11 cellular contexts compared by ENCODE assay signal in genomic region chr22:50012201-50013181, GRCh38. TPM values are rescaled to one million over a fixed set of nuclear protein-coding genes. Genes with fewer than 3 reads are reported as not detected.
DNase-seq lines count a peak whose midpoint lies in the region; ATAC-seq and TF ChIP-seq lines count a peak whose summit lies in the region.
"Had no signal": no experiment of that assay in that cellular context is flagged by ENCODE, and none has a peak within 500 bp of the region (broad histone marks: within the 10 kb centered on the region; RNA-seq: fewer than 3 reads in every experiment).

Gene IL17REL, minus strand, starts transcription at chr22:50012765. Its CDS starts 119 bp downstream, at chr22:50012646.

- WGBS in esophagus squamous epithelium, 2 donors = 58 to 75% methylated on average over 4 to 17 of the region's 30 CpGs

- peak within 1 kb of the TSS; percentile 51 for H3K4me3 Mint-ChIP-seq in CD4-positive, alpha-beta T cell
- H3K4me3 Mint-ChIP-seq in nephron progenitor cell = peak within 1 kb of the TSS; percentile 57
- H3K4me3 Mint-ChIP-seq: activated CD8-positive, alpha-beta memory T cell treated with anti-CD3 and anti-CD28 coated beads, Interleukin-2, amount 10 ng/mL, durations not matched to agents 7 days and 5 days had no signal

- ATAC-seq in CD4-positive, alpha-beta T cell (ENCODE audit: poor library complexity) = no peak
- ATAC-seq: activated CD8-positive, alpha-beta memory T cell treated with anti-CD3 and anti-CD28 coated beads, Interleukin-2, amount 10 ng/mL, durations not matched to agents 7 days and 5 days had no signal

- no peak within 1 kb of the TSS for H2AFZ ChIP-seq in OCI-LY7 (ENCODE audit: low read length)

- no peak within 1 kb of the TSS for H3K4me2 ChIP-seq in OCI-LY7 (ENCODE audit: low read length)

- no peaks in the 10 kb centered on the region for H3K9me3 Mint-ChIP-seq in CD4-positive, alpha-beta T cell
- H3K9me3 Mint-ChIP-seq in nephron progenitor cell = no peaks in the 10 kb centered on the region

- no peak within 1 kb of the TSS for H3K27ac Mint-ChIP-seq in CD4-positive, alpha-beta T cell
- H3K27ac Mint-ChIP-seq in nephron progenitor cell = no peak within 1 kb of the TSS
- H3K27ac Mint-ChIP-seq: activated CD8-positive, alpha-beta memory T cell treated with anti-CD3 and anti-CD28 coated beads, Interleukin-2, amount 10 ng/mL, durations not matched to agents 7 days and 5 days had no signal

- BruUV-seq in OCI-LY7 (replicated peaks; lab: Mats Ljungman, UMichigan) = no TSS peak

- CTCF ChIA-PET in CD4-positive, alpha-beta T cell (lab: Charles Lee) = interaction anchor here (1.1 kb wide), 1 partner anchor 18 kb away, joined by 3 read pairs; no protein-coding TSS in a partner anchor
- CTCF ChIA-PET in HEK293 (lab: Yijun Ruan, JAX) (no interaction called here), OCI-LY7 (lab: Charles Lee; ENCODE audit: unreplicated experiment) (no interaction called here)

- no peak for TF ChIP-seq CTCF in CD4-positive, alpha-beta T cell (IDR thresholded peaks at IDR 0.05)
- no peak for TF ChIP-seq CTCF in HEK293 (tag by site-specific recombination; IDR thresholded peaks at IDR 0.05)
- TF ChIP-seq CTCF in nephron progenitor cell (IDR thresholded peaks at IDR 0.05) = no peak
- no peak for TF ChIP-seq CTCF in esophagus squamous epithelium (IDR thresholded peaks at IDR 0.05)
- no peak for TF ChIP-seq CTCF in OCI-LY7 (conservative IDR thresholded peaks at IDR 0.05; ENCODE audit: low read length)

- H3K79me2 ChIP-seq in OCI-LY7 (ENCODE audit: insufficient read depth, low read depth, low read length) = no peaks in the 10 kb centered on the region

- no peaks in the 10 kb centered on the region for H3K9me3 ChIP-seq in CD4-positive, alpha-beta T cell (ENCODE audit: control insufficient read depth, low read length)
- H3K9me3 ChIP-seq in HEK293 (ENCODE audit: control insufficient read depth, insufficient read depth, low read depth, low read length) (no peaks in the 10 kb centered on the region), esophagus squamous epithelium (no peaks in the 10 kb centered on the region), OCI-LY7 (ENCODE audit: low read length) (no peaks in the 10 kb centered on the region)

- H3K4me3 ChIP-seq in HEK293 (ENCODE audit: low read depth, low read length) (no peak within 1 kb of the TSS), esophagus squamous epithelium (no peak within 1 kb of the TSS), OCI-LY7 (ENCODE audit: low read depth, low read length, poor library complexity, severe bottlenecking) (no peak within 1 kb of the TSS)

- H3K36me3 ChIP-seq in HEK293 (ENCODE audit: control insufficient read depth in 2 of 2, insufficient read depth in 1 of 2, low read length in 2 of 2) = no peaks in the 10 kb centered on the region
- no peaks in the 10 kb centered on the region for H3K36me3 ChIP-seq in esophagus squamous epithelium
- H3K36me3 ChIP-seq in OCI-LY7 (ENCODE audit: insufficient read depth, low read length) = no peaks in the 10 kb centered on the region

- no peaks in the 10 kb centered on the region for H3K9me2 ChIP-seq in OCI-LY7 (ENCODE audit: insufficient read depth, low read length)

- POLR2A ChIA-PET in CD4-positive, alpha-beta T cell (lab: Charles Lee) = no interaction called here
- POLR2A ChIA-PET in HEK293 (lab: Yijun Ruan, JAX) (interaction anchor here (1.0 kb wide), 1 partner anchor 9 kb away, joined by 3 read pairs; no protein-coding TSS in a partner anchor), OCI-LY7 (lab: Charles Lee) (no interaction called here)

- intact Hi-C loops in CD4-positive, alpha-beta T cell (cut with DNase I, micrococcal nuclease) = no loop called here
- intact Hi-C loops in esophagus squamous epithelium (cut with DNase I) = no loop called here
- intact Hi-C loops in OCI-LY7 (cut with micrococcal nuclease; ENCODE audit: unreplicated experiment) = no loop called here

- H3K4me1 ChIP-seq in HEK293 (ENCODE audit: control insufficient read depth, insufficient read depth, low read length) (no peaks in the 10 kb centered on the region), esophagus squamous epithelium (peaks cover 14 to 32% (median 19%) of the 10 kb centered on the region in 3 donors), OCI-LY7 (ENCODE audit: insufficient read depth, low read length, poor library complexity, severe bottlenecking) (peaks cover 7% of the 10 kb centered on the region)

- H3K4me1 Mint-ChIP-seq in CD4-positive, alpha-beta T cell (ENCODE audit: low read depth) = peaks cover 12% of the 10 kb centered on the region
- peaks cover 7% of the 10 kb centered on the region for H3K4me1 Mint-ChIP-seq in nephron progenitor cell

- no peak within 1 kb of the TSS for H3K27ac ChIP-seq in CD4-positive, alpha-beta T cell (ENCODE audit: low read depth, low read length)
- H3K27ac ChIP-seq in HEK293 (ENCODE audit: extremely low read depth, low read depth, low read length) = no peak within 1 kb of the TSS
- no peak within 1 kb of the TSS for H3K27ac ChIP-seq in esophagus squamous epithelium
- no peak within 1 kb of the TSS for H3K27ac ChIP-seq in OCI-LY7 (ENCODE audit: low read depth, low read length, poor library complexity, severe bottlenecking)

- H4K20me1 ChIP-seq in OCI-LY7 (ENCODE audit: insufficient read depth, low read length) = no peaks in the 10 kb centered on the region

- no peaks in the 10 kb centered on the region for H3K36me3 Mint-ChIP-seq in CD4-positive, alpha-beta T cell (ENCODE audit: low read depth)
- H3K36me3 Mint-ChIP-seq in nephron progenitor cell (ENCODE audit: low read depth) = no peaks in the 10 kb centered on the region
- H3K36me3 Mint-ChIP-seq: activated CD8-positive, alpha-beta memory T cell treated with anti-CD3 and anti-CD28 coated beads, Interleukin-2, amount 10 ng/mL, durations not matched to agents 7 days and 5 days had no signal

- H3K27me3 Mint-ChIP-seq in CD4-positive, alpha-beta T cell = peaks cover 26% of the 10 kb centered on the region
- H3K27me3 Mint-ChIP-seq in nephron progenitor cell (ENCODE audit: low read depth, poor library complexity) = peaks cover 67% of the 10 kb centered on the region

- peaks cover 16% of the 10 kb centered on the region for H3K27me3 ChIP-seq in CD4-positive, alpha-beta T cell (ENCODE audit: control insufficient read depth, insufficient read depth, low read length)
- peaks cover 23 to 93% (median 44%) of the 10 kb centered on the region in 4 donors for H3K27me3 ChIP-seq in esophagus squamous epithelium

- TF ChIP-seq POLR2A in esophagus squamous epithelium (IDR thresholded peaks at IDR 0.05) = no peak

- DNase-seq in CD4-positive, alpha-beta T cell = no peak
- DNase-seq in dermis blood vessel endothelial cell = peak; percentile 18
- peak; percentile 44 for DNase-seq in nephron progenitor cell
- DNase-seq in NOMO-1 (lab: John Stamatoyannopoulos, UW; ENCODE audit: unreplicated experiment in 2 of 2) = no peak
- DNase-seq in esophagus squamous epithelium (lab: John Stamatoyannopoulos, UW) = no peak
- DNase-seq in OCI-LY7 (ENCODE audit: low spot score) = no peak
- no peak for DNase-seq in hippocampal formation (lab: John Stamatoyannopoulos, UW)
- DNase-seq: activated CD8-positive, alpha-beta memory T cell treated with anti-CD3 and anti-CD28 coated beads, Interleukin-2, amount 10 ng/mL, durations not matched to agents 7 days and 5 days; stimulated activated CD4-positive, alpha-beta T cell treated with anti-CD3 and anti-CD28 coated beads, Interleukin-2, amount 100 ng/mL, for 24 hours had no signal

TF ChIP-seq in HEK293, 187 proteins besides CTCF, POLR2A, EP300 and RAD21 (continues in another document):
- TF ChIP-seq KLF1 (tag by site-specific recombination; IDR thresholded peaks at IDR 0.05) = peak; percentile 50; the same call in 1 of the 2 replicates
- 0 out of 2 replicates have a peak, but pooled peaks have one; percentile 18 for TF ChIP-seq ZIC2 (tag by site-specific recombination; IDR thresholded peaks at IDR 0.05)
- peak; percentile 64; the same call in 1 of the 2 replicates for TF ChIP-seq PRDM4 (tag by site-specific recombination; IDR thresholded peaks at IDR 0.05)
- TF ChIP-seq SCRT2 (tag by site-specific recombination; IDR thresholded peaks at IDR 0.05) = no peak
- 0 out of 2 replicates have a peak, but pooled peaks have one; percentile 14 for TF ChIP-seq ZNF341 (tag by site-specific recombination; IDR thresholded peaks at IDR 0.05; ENCODE audit: low read depth)
- TF ChIP-seq ZBTB48 (tag by site-specific recombination; IDR thresholded peaks at IDR 0.05) = no peak

RNA-seq across cellular contexts. Expression of gene IL17REL, which starts in this region (rescaled TPM):
- not detected for total RNA-seq in CD4-positive, alpha-beta T cell
- total RNA-seq in dermis blood vessel endothelial cell = 0.05 and 0.17 TPM in 2 replicates
- not detected for total RNA-seq in esophagus squamous epithelium
- total RNA-seq in OCI-LY7 (2014; rRNA removed; shearing (Covaris generic)) = 0.03 TPM in 1 of 2 replicates, not detected in the other
- not detected in 2 replicates for total RNA-seq in OCI-LY7 (2022)
- total RNA-seq: mononuclear cell had no signal

Comparison
In these comparisons a context has a peak if more than half of its experiments do, and no peak if none do; other contexts are left out.
1. Peak in DNase-seq in dermis blood vessel endothelial cell; RNA of the gene not detected or under 1 TPM.